In genomic region chr18:74928194-74928968, GRCh38 we compare ENCODE assay signal across 28 cellular contexts.
"Had no signal": no experiment of that assay in that cellular context is flagged by ENCODE, and none has a peak within 500 bp of the region (broad histone marks: within the 10 kb centered on the region; RNA-seq: fewer than 3 reads in every experiment).

No MANE protein-coding gene starts in this region.

- H3K27ac ChIP-seq: ascending aorta, cardiac muscle cell, Peyer's patch, WERI-Rb-1 had no signal

- H3K9me3 Mint-ChIP-seq: activated CD4-positive, alpha-beta memory T cell treated with anti-CD3 and anti-CD28 coated beads for 36 hours; activated naive CD8-positive, alpha-beta T cell treated with anti-CD3 and anti-CD28 coated beads, Interleukin-2, amount 10 ng/mL, durations not matched to agents 7 days and 5 days; T-cell had no signal

- DNase-seq: activated CD4-positive, alpha-beta memory T cell treated with anti-CD3 and anti-CD28 coated beads for 36 hours; activated CD4-positive, alpha-beta T cell treated with anti-CD3 and anti-CD28 coated beads, Interleukin-2, amount 50 U/mL, for 1 hour; activated CD8-positive, alpha-beta memory T cell treated with anti-CD3 and anti-CD28 coated beads, Interleukin-2, amount 50 U/mL, for 48 hours; activated effector memory CD4-positive, alpha-beta T cell treated with Interleukin-2 at 50 U/mL for 16 hours; activated naive CD4-positive, alpha-beta T cell treated with anti-CD3 and anti-CD28 coated beads, Interleukin-2, amount 50 U/mL, for 16 hours; activated naive CD8-positive, alpha-beta T cell treated with anti-CD3 and anti-CD28 coated beads, Interleukin-2, amount 10 ng/mL, durations not matched to agents 7 days and 5 days; activated T-cell treated with anti-CD3 and anti-CD28 coated beads, Interleukin-2, amount 50 U/mL, for 48 hours; amygdala; Kasumi-1; MG63; NCI-H1048; NCI-H1105 treated with DMSO at 0.1 percent for 48 hours; NCI-H1436 treated with DMSO at 0.1 percent for 48 hours; NCI-H1694 treated with DMSO at 0.1 percent for 48 hours; NCI-H2029; NCI-H345; NCI-H524 treated with DMSO at 0.1 percent for 48 hours; NK-92 treated with Interleukin-12 subunit alpha and Interleukin-12 subunit beta, amount 100 ng/mL, for 24 hours; PC-3; Peyer's patch; RPMI8226; SIG-M5; T-cell; T1000; WERI-Rb-1 had no signal

- H3K4me3 Mint-ChIP-seq: activated CD4-positive, alpha-beta memory T cell treated with anti-CD3 and anti-CD28 coated beads for 36 hours; activated naive CD8-positive, alpha-beta T cell treated with anti-CD3 and anti-CD28 coated beads, Interleukin-2, amount 10 ng/mL, durations not matched to agents 7 days and 5 days; T-cell had no signal

- ATAC-seq: PC-3, SK-N-SH treated with all-trans-retinoic acid at 6 μM for 48 hours, T-cell had no signal

- H3K36me3 ChIP-seq: ascending aorta, cardiac muscle cell, MG63, Peyer's patch, WERI-Rb-1 had no signal

- H3K9me3 ChIP-seq: ascending aorta, MG63, Peyer's patch had no signal

- H3K27me3 Mint-ChIP-seq: activated CD4-positive, alpha-beta memory T cell treated with anti-CD3 and anti-CD28 coated beads for 36 hours; activated naive CD8-positive, alpha-beta T cell treated with anti-CD3 and anti-CD28 coated beads, Interleukin-2, amount 10 ng/mL, durations not matched to agents 7 days and 5 days; T-cell had no signal

- H3K36me3 Mint-ChIP-seq: activated CD4-positive, alpha-beta memory T cell treated with anti-CD3 and anti-CD28 coated beads for 36 hours had no signal

- H3K4me3 ChIP-seq: ascending aorta, cardiac muscle cell, MG63, Peyer's patch had no signal

- H3K27ac Mint-ChIP-seq: activated CD4-positive, alpha-beta memory T cell treated with anti-CD3 and anti-CD28 coated beads for 36 hours; activated naive CD8-positive, alpha-beta T cell treated with anti-CD3 and anti-CD28 coated beads, Interleukin-2, amount 10 ng/mL, durations not matched to agents 7 days and 5 days; T-cell had no signal

- H3K4me1 ChIP-seq: ascending aorta, Peyer's patch had no signal

- H3K4me1 Mint-ChIP-seq: activated naive CD8-positive, alpha-beta T cell treated with anti-CD3 and anti-CD28 coated beads, Interleukin-2, amount 10 ng/mL, durations not matched to agents 7 days and 5 days; T-cell had no signal

- H3K27me3 ChIP-seq: ascending aorta, cardiac muscle cell, MG63, Peyer's patch had no signal
